ENCODE assay signal across 13 cellular contexts in genomic region chr21:15053531-15053930, GRCh38. TPM values are rescaled to one million over a fixed set of nuclear protein-coding genes. Genes with fewer than 3 reads are reported as not detected.
DNase-seq lines count a peak whose midpoint lies in the region; TF ChIP-seq lines count a peak whose summit lies in the region.
"Had no signal": no experiment of that assay in that cellular context is flagged by ENCODE, and none has a peak within 500 bp of the region (broad histone marks: within the 10 kb centered on the region; RNA-seq: fewer than 3 reads in every experiment).

No MANE protein-coding gene starts in this region.

- no peaks in the 10 kb centered on the region for H3K9me3 Mint-ChIP-seq in endodermal cell

- TF ChIP-seq CTCF in epithelial cell of proximal tubule (conservative IDR thresholded peaks at IDR 0.05; ENCODE audit: low read depth, low read length) (no peak), prostate gland (IDR thresholded peaks at IDR 0.05) (no peak), endodermal cell (conservative IDR thresholded peaks at IDR 0.05) (no peak)

- in situ Hi-C loops in GM23248 (cut with MboI): no loop called here

- H3K4me3 Mint-ChIP-seq in endodermal cell: no peak overlapping the region

- H3K4me1 Mint-ChIP-seq in endodermal cell: peaks cover 67% of the 10 kb centered on the region

- H3K9me2 ChIP-seq in GM23248 (ENCODE audit: insufficient read depth): no peaks in the 10 kb centered on the region

- no peaks in the 10 kb centered on the region for H3K27me3 Mint-ChIP-seq in endodermal cell (ENCODE audit: insufficient read depth)

- no peak for TF ChIP-seq POLR2A in prostate gland (IDR thresholded peaks at IDR 0.05)

- WGBS in GM23248 (ENCODE audit: low coverage in 1 of 2, low lambda C conversion rate in 2 of 2, missing lambda C conversion rate in 2 of 2), 2 experiments: 8 to 19% methylated on average over 1 of the region's 1 CpG
- 37% methylated on average over 1 of the region's 1 CpG for WGBS in prostate gland
- WGBS in endodermal cell (ENCODE audit: insufficient coverage in 1 of 2, insufficient read length in 1 of 2), 2 experiments: 100% methylated on average over 1 of the region's 1 CpG; no CpG with 5 or more reads in 1 of the 2 experiments

- peak overlapping the region; percentile 95; the same call in 1 of the 2 replicates for H3K4me3 ChIP-seq in BLaER1
- H3K4me3 ChIP-seq in GM23248: no peak overlapping the region
- peak overlapping the region; percentile 10 for H3K4me3 ChIP-seq in epithelial cell of proximal tubule (ENCODE audit: low read depth, low read length)
- H3K4me3 ChIP-seq in prostate gland: no peak overlapping the region
- no peak overlapping the region for H3K4me3 ChIP-seq in endodermal cell (ENCODE audit: low read length)
- H3K4me3 ChIP-seq: Peyer's patch had no signal

- H3K79me2 ChIP-seq in GM23248 (ENCODE audit: insufficient read depth): peaks cover 100% of the 10 kb centered on the region

- H3K4me2 ChIP-seq in BLaER1: peak overlapping the region; percentile 90
- H3K4me2 ChIP-seq in GM23248 (ENCODE audit: unreplicated experiment): peak overlapping the region; percentile 6

- H2AFZ ChIP-seq in GM23248: no peak overlapping the region

- H3K27ac Mint-ChIP-seq in endodermal cell: no peak overlapping the region

- H3K36me3 ChIP-seq in BLaER1 (peaks cover 39% of the 10 kb centered on the region; the same call in 1 of the 2 replicates), GM23248 (ENCODE audit: low read depth) (no peaks in the 10 kb centered on the region), prostate gland (no peaks in the 10 kb centered on the region), endodermal cell (ENCODE audit: control insufficient read depth, insufficient read depth, low read length) (no peaks in the 10 kb centered on the region)
- H3K36me3 ChIP-seq: Peyer's patch had no signal

- H3K27ac ChIP-seq in BLaER1: peak overlapping the region; percentile 99; the same call in 1 of the 2 replicates
- H3K27ac ChIP-seq in GM23248: no peak overlapping the region
- H3K27ac ChIP-seq in prostate gland: peak overlapping the region; percentile 3 to 73
- H3K27ac ChIP-seq in endodermal cell (ENCODE audit: low read depth, low read length): no peak overlapping the region

- peaks cover 10% of the 10 kb centered on the region for H3F3A ChIP-seq in GM23248 (ENCODE audit: insufficient read depth)

- H4K20me1 ChIP-seq in BLaER1 (peaks cover 100% of the 10 kb centered on the region), GM23248 (ENCODE audit: insufficient read depth) (peaks cover 22% of the 10 kb centered on the region; the same call in 1 of the 2 replicates)

- intact Hi-C loops in prostate gland (cut with DNase I): no loop called here

- DNase-seq in GM23248 (no peak), epithelial cell of proximal tubule (ENCODE audit: low read depth) (no peak), prostate gland (ENCODE audit: low spot score) (no peak), SW 1271 (lab: John Stamatoyannopoulos, UW) (no peak), endodermal cell (no peak)
- no peak for DNase-seq in stimulated activated CD4-positive, alpha-beta T cell treated with anti-CD3 and anti-CD28 coated beads, Interleukin-12 subunit alpha, Interleukin-12 subunit beta, amount 100 ng/mL, for 4 hours
- DNase-seq: DMS79 treated with DMSO at 0.1 percent for 48 hours, NCI-H1930, NCI-H2171, NCI-H774, Peyer's patch, SHP77 had no signal

- H3K4me1 ChIP-seq in BLaER1 (peaks cover 82% of the 10 kb centered on the region), GM23248 (ENCODE audit: insufficient read depth) (peaks cover 45% of the 10 kb centered on the region), prostate gland (replicated peaks) (peaks cover 21% of the 10 kb centered on the region), endodermal cell (ENCODE audit: control insufficient read depth, insufficient read depth, low read length) (peaks cover 27% of the 10 kb centered on the region)

- 0 out of 2 replicates have a peak, but pooled peaks cover 3% of the 10 kb centered on the region for H3K9me3 ChIP-seq in BLaER1
- H3K9me3 ChIP-seq in GM23248 (ENCODE audit: low read depth): no peaks in the 10 kb centered on the region
- no peaks in the 10 kb centered on the region for H3K9me3 ChIP-seq in prostate gland
- no peaks in the 10 kb centered on the region for H3K9me3 ChIP-seq in endodermal cell (ENCODE audit: control insufficient read depth, low read length)
- H3K9me3 ChIP-seq: Peyer's patch had no signal

- H3K9ac ChIP-seq in BLaER1: peak overlapping the region; percentile 63
- no peak overlapping the region for H3K9ac ChIP-seq in GM23248
- H3K9ac ChIP-seq in endodermal cell (ENCODE audit: extremely low read depth, low read length, poor library complexity, severe bottlenecking): no peak overlapping the region

- no peaks in the 10 kb centered on the region for H3K36me3 Mint-ChIP-seq in endodermal cell (ENCODE audit: low read depth)

- H3K27me3 ChIP-seq in BLaER1 (no peaks in the 10 kb centered on the region), GM23248 (replicated peaks; ENCODE audit: insufficient read depth) (no peaks in the 10 kb centered on the region), prostate gland (replicated peaks; ENCODE audit: insufficient read depth) (no peaks in the 10 kb centered on the region), endodermal cell (ENCODE audit: control insufficient read depth, insufficient read depth, low read length, poor library complexity, severe bottlenecking) (no peaks in the 10 kb centered on the region)
- H3K27me3 ChIP-seq: Peyer's patch had no signal

RNA-seq across cellular contexts. Expression of gene NRIP1, which starts 11.3 kb away (rescaled TPM):
- total RNA-seq in GM23248 (2014; rRNA removed; shearing (Covaris generic)): 31.2 and 31.9 TPM in 2 replicates
- 12.5 and 13.1 TPM in 2 replicates for polyA plus RNA-seq in GM23248 (2016; fragmentation: Nextera tagmentation; extraction: Ambion mirVana)
- 53.5 and 81.1 TPM in 2 replicates for total RNA-seq in epithelial cell of proximal tubule
- total RNA-seq in prostate gland: 10 to 100 TPM; 29.3 to 43.1 TPM
- 10 to 100 TPM; 29.9 to 35.9 TPM for total RNA-seq in endodermal cell
- polyA plus RNA-seq in endodermal cell (2013, experiment 1 of 2): 38.8 TPM
- polyA plus RNA-seq in endodermal cell (2013, experiment 2 of 2): 43.3 TPM

Comparison
In these comparisons a context has a peak if more than half of its experiments do, and no peak if none do; other contexts are left out.
1. H3K27ac ChIP-seq: peak in BLaER1 (single experiment) and prostate gland (2 of 2); none in GM23248 (single experiment) and endodermal cell (single experiment).
2. H3K4me3 ChIP-seq: peak in BLaER1 (single experiment) and epithelial cell of proximal tubule (single experiment); none in GM23248 (single experiment), prostate gland (0 of 2) and endodermal cell (single experiment).